In the genomic region with DNA sequence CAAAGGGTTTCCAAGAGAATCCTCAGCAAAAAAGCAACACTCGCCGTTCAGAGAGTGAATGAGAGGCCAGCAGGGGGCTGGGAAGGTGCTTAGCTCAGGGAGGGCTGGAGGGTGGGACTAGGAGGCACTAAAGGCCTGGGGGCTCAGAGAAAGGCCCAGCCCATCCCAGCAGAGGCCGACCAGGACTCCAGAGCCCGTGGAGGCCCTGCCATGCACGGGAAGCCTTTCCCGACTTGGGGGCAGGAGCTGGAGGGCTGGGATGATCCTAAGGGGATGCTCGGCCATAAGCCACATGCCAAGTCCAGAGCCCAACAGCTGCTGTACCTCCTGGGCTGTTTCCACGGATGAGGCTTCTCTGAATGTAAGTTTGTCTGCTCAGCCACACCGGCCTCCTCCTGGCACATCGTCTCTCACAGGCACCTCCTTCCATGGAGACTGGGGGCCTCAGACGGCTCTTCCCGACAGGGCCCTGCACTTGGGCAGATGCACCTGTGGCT, we compare ENCODE assay signal across 10 cellular contexts. TPM values are rescaled to one million over a fixed set of nuclear protein-coding genes. Genes with fewer than 3 reads are reported as not detected.
A peak's percentile ranks its signal among the peaks of the same experiment; 100 is the strongest.
DNase-seq lines count a peak whose midpoint lies in the region; ATAC-seq and TF ChIP-seq lines count a peak whose summit lies in the region.
"Had no signal": no experiment of that assay in that cellular context is flagged by ENCODE, and none has a peak within 500 bp of the region (broad histone marks: within the 10 kb centered on the region; RNA-seq: fewer than 3 reads in every experiment).

No MANE protein-coding gene starts in this region.

- H3K9me3 Mint-ChIP-seq in CD8-positive, alpha-beta T cell = no peaks in the 10 kb centered on the region
- no peaks in the 10 kb centered on the region for H3K9me3 Mint-ChIP-seq in effector memory CD8-positive, alpha-beta T cell

- H3K4me3 Mint-ChIP-seq in CD8-positive, alpha-beta T cell = peak overlapping the region; percentile 42
- peak overlapping the region in 1 of 2 donors; percentile 20 for H3K4me3 Mint-ChIP-seq in effector memory CD8-positive, alpha-beta T cell

- peak in 1 of 7 experiments; percentile 22 for DNase-seq in CD8-positive, alpha-beta T cell
- DNase-seq in Panc1 (ENCODE audit: low read depth, low spot score) = no peak
- DNase-seq in effector memory CD8-positive, alpha-beta T cell = no peak
- DNase-seq in neuronal stem cell (ENCODE audit: low spot score) = no peak
- no peak for DNase-seq in H4 (ENCODE audit: low spot score)
- DNase-seq in NCI-H1417 treated with DMSO at 0.1 percent for 48 hours (lab: John Stamatoyannopoulos, UW) = no peak
- no peak for DNase-seq in cerebellar nuclear complex (lab: John Stamatoyannopoulos, UW)
- DNase-seq in HuH-7 (ENCODE audit: low spot score) = no peak
- DNase-seq: SW 1271 had no signal

- peak overlapping the region; percentile 43 for H3K4me2 ChIP-seq in neuronal stem cell (ENCODE audit: insufficient read depth, low read length, poor library complexity, severe bottlenecking)

- ATAC-seq in CD8-positive, alpha-beta T cell = no peak
- peak; percentile 18; the same call in 1 of the 2 replicates for ATAC-seq in Panc1
- no peak for ATAC-seq in effector memory CD8-positive, alpha-beta T cell (replicated peaks)
- ATAC-seq: right cardiac atrium had no signal

- no peak overlapping the region for H3K27ac ChIP-seq in CD8-positive, alpha-beta T cell (ENCODE audit: low read depth, low read length)
- H3K27ac ChIP-seq in Panc1 (ENCODE audit: low read length) (peak overlapping the region; percentile 93), neuronal stem cell (replicated peaks; ENCODE audit: low read length) (peak overlapping the region; percentile 72)

- H3K36me3 Mint-ChIP-seq in CD8-positive, alpha-beta T cell = peaks cover 67% of the 10 kb centered on the region
- H3K36me3 Mint-ChIP-seq in effector memory CD8-positive, alpha-beta T cell (ENCODE audit: insufficient read depth) = peaks cover 69% of the 10 kb centered on the region

- peaks cover 33% of the 10 kb centered on the region for H3K36me3 ChIP-seq in CD8-positive, alpha-beta T cell (ENCODE audit: insufficient read depth, low read length)
- H3K36me3 ChIP-seq in Panc1 (ENCODE audit: control insufficient read depth, insufficient read depth, low read length) = no peaks in the 10 kb centered on the region
- peaks cover 0 to 30% of the 10 kb centered on the region in 2 donors for H3K36me3 ChIP-seq in neuronal stem cell (replicated peaks in 1 of 2; ENCODE audit: control insufficient read depth in 2 of 2, insufficient read depth in 2 of 2, low read length in 2 of 2)

- H3K9ac ChIP-seq in neuronal stem cell (ENCODE audit: low read depth, low read length, poor library complexity) = no peak overlapping the region

- H3K4me1 ChIP-seq in CD8-positive, alpha-beta T cell (ENCODE audit: insufficient read depth, low read length) = peaks cover 85% of the 10 kb centered on the region
- peaks cover 61% of the 10 kb centered on the region for H3K4me1 ChIP-seq in Panc1 (ENCODE audit: control insufficient read depth, insufficient read depth, low read length)
- peaks cover 30 to 31% of the 10 kb centered on the region in 2 donors for H3K4me1 ChIP-seq in neuronal stem cell (ENCODE audit: control insufficient read depth in 2 of 2, insufficient read depth in 1 of 2, low read depth in 1 of 2, low read length in 2 of 2)

- H3K27me3 ChIP-seq in CD8-positive, alpha-beta T cell (ENCODE audit: insufficient read depth, low read length) = no peaks in the 10 kb centered on the region
- H3K27me3 ChIP-seq in Panc1 (ENCODE audit: control insufficient read depth, insufficient read depth, low read length) = no peaks in the 10 kb centered on the region
- no peaks in the 10 kb centered on the region for H3K27me3 ChIP-seq in neuronal stem cell (ENCODE audit: control insufficient read depth in 3 of 3, insufficient read depth in 3 of 3, low read depth in 1 of 3, low read length in 3 of 3)

- H2AFZ ChIP-seq in neuronal stem cell (ENCODE audit: low read length) = peak overlapping the region; percentile 58

- in situ Hi-C loops in Panc1 (cut with HindIII; ENCODE audit: low pct_unique_long_range_greater_than_20kb, low sequenced_read_pairs) = no loop called here

- no CpG with 5 or more reads among the region's 12 CpGs for WGBS in neuronal stem cell (ENCODE audit: extremely low coverage in 2 of 2, insufficient read length in 2 of 2, insufficient replicate concordance in 1 of 2), 2 donors

- no peaks in the 10 kb centered on the region for H3K27me3 Mint-ChIP-seq in CD8-positive, alpha-beta T cell (ENCODE audit: low read depth)
- H3K27me3 Mint-ChIP-seq in effector memory CD8-positive, alpha-beta T cell = no peaks in the 10 kb centered on the region

- H2BK12ac ChIP-seq in neuronal stem cell (ENCODE audit: low read length) = peak overlapping the region; percentile 14

- peak overlapping the region; percentile 97 for H3K18ac ChIP-seq in neuronal stem cell (ENCODE audit: low read length)

- peak overlapping the region; percentile 56 for H2BK5ac ChIP-seq in neuronal stem cell (ENCODE audit: low read length)

- H3K27ac Mint-ChIP-seq in CD8-positive, alpha-beta T cell = peak overlapping the region; percentile 90
- peak overlapping the region; percentile 72 to 85 for H3K27ac Mint-ChIP-seq in effector memory CD8-positive, alpha-beta T cell

- no TSS peak for BruUV-seq in Panc1 (replicated peaks; lab: Mats Ljungman, UMichigan)

- intact Hi-C loops in CD8-positive, alpha-beta T cell (cut with DNase I, micrococcal nuclease) = loop anchor here (5.0 kb wide), 3 partner anchors 34 to 161 kb away; no protein-coding TSS in a partner anchor
- intact Hi-C loops in Panc1 (cut with micrococcal nuclease; ENCODE audit: unreplicated experiment) = no loop called here

- POLR2A ChIA-PET in CD8-positive, alpha-beta T cell (lab: Charles Lee) = interaction anchor here (0.9 to 3.5 kb wide), 3 partner anchors 18 to 41 kb away, joined by 3 to 13 read pairs (median 4); no protein-coding TSS in a partner anchor
- POLR2A ChIA-PET in Panc1 (lab: Charles Lee) = no interaction called here

- H3K23ac ChIP-seq in neuronal stem cell (ENCODE audit: low read depth, low read length, poor library complexity) = peak overlapping the region; percentile 53

- no peak overlapping the region for H3K4me3 ChIP-seq in CD8-positive, alpha-beta T cell (ENCODE audit: low read depth, low read length)
- no peak overlapping the region for H3K4me3 ChIP-seq in Panc1 (ENCODE audit: low read depth in 2 of 2, low read length in 2 of 2)
- H3K4me3 ChIP-seq in neuronal stem cell (ENCODE audit: low read length in 2 of 2) = no peak overlapping the region

- peak overlapping the region; percentile 49 for H3K14ac ChIP-seq in neuronal stem cell (ENCODE audit: low read length)

- TF ChIP-seq CTCF in CD8-positive, alpha-beta T cell (IDR thresholded peaks at IDR 0.05) = no peak
- TF ChIP-seq CTCF in Panc1 (IDR thresholded peaks at IDR 0.05) = no peak

- CTCF ChIA-PET in CD8-positive, alpha-beta T cell (lab: Charles Lee) = interaction anchor here (1.0 to 7.0 kb wide), 4 partner anchors 15 to 124 kb away, joined by 3 to 56 read pairs (median 24); no protein-coding TSS in a partner anchor
- CTCF ChIA-PET in Panc1 (lab: Charles Lee) = no interaction called here

- H2AK5ac ChIP-seq in neuronal stem cell (ENCODE audit: low read depth, low read length) = peak overlapping the region; percentile 99

- peak overlapping the region; percentile 94 for H3K4ac ChIP-seq in neuronal stem cell (ENCODE audit: low read length)

- no peaks in the 10 kb centered on the region for H3K9me3 ChIP-seq in CD8-positive, alpha-beta T cell (ENCODE audit: low read length)
- H3K9me3 ChIP-seq in Panc1 (ENCODE audit: control insufficient read depth, insufficient read depth, low read depth, low read length) = no peaks in the 10 kb centered on the region
- H3K9me3 ChIP-seq in neuronal stem cell (replicated peaks in 1 of 2; ENCODE audit: control insufficient read depth in 2 of 2, insufficient read depth in 1 of 2, low read depth in 1 of 2, low read length in 2 of 2) = peaks cover 0 to 2% of the 10 kb centered on the region in 2 donors

- no peak overlapping the region for H4K91ac ChIP-seq in neuronal stem cell (ENCODE audit: low read depth, low read length, poor library complexity)

- peaks cover 19% of the 10 kb centered on the region for H3K79me1 ChIP-seq in neuronal stem cell (ENCODE audit: low read depth, low read length)

- peak overlapping the region; percentile 89 for H2BK120ac ChIP-seq in neuronal stem cell (ENCODE audit: low read depth, low read length)

- peak overlapping the region; percentile 100 for H2BK15ac ChIP-seq in neuronal stem cell (ENCODE audit: low read length)

- H3K4me1 Mint-ChIP-seq in CD8-positive, alpha-beta T cell (ENCODE audit: low read depth) = peaks cover 81% of the 10 kb centered on the region
- peaks cover 46 to 62% of the 10 kb centered on the region in 2 donors for H3K4me1 Mint-ChIP-seq in effector memory CD8-positive, alpha-beta T cell (ENCODE audit: low read depth in 2 of 2)

- H4K8ac ChIP-seq in neuronal stem cell (ENCODE audit: low read depth, low read length) = peak overlapping the region; percentile 30

RNA-seq across cellular contexts. Expression of gene RASA3, which starts 19.5 kb away (rescaled TPM):
- 100 to 1,000 TPM; 144 TPM for total RNA-seq in CD8-positive, alpha-beta T cell
- 33.7 TPM for total RNA-seq in Panc1 (2021; ENCODE audit: unreplicated experiment)
- polyA plus RNA-seq in Panc1 (2012; ENCODE audit: insufficient read length) = 38.4 TPM
- polyA plus RNA-seq in neuronal stem cell (2013, experiment 1 of 2) = 9.5 TPM
- polyA plus RNA-seq in neuronal stem cell (2013, experiment 2 of 2) = 8.9 TPM
- 6.3 and 7.1 TPM in 2 replicates for total RNA-seq in H4 (2014; rRNA removed; shearing (Covaris generic))
